ENCODE assay signal across 8 cellular contexts in the genomic region with DNA sequence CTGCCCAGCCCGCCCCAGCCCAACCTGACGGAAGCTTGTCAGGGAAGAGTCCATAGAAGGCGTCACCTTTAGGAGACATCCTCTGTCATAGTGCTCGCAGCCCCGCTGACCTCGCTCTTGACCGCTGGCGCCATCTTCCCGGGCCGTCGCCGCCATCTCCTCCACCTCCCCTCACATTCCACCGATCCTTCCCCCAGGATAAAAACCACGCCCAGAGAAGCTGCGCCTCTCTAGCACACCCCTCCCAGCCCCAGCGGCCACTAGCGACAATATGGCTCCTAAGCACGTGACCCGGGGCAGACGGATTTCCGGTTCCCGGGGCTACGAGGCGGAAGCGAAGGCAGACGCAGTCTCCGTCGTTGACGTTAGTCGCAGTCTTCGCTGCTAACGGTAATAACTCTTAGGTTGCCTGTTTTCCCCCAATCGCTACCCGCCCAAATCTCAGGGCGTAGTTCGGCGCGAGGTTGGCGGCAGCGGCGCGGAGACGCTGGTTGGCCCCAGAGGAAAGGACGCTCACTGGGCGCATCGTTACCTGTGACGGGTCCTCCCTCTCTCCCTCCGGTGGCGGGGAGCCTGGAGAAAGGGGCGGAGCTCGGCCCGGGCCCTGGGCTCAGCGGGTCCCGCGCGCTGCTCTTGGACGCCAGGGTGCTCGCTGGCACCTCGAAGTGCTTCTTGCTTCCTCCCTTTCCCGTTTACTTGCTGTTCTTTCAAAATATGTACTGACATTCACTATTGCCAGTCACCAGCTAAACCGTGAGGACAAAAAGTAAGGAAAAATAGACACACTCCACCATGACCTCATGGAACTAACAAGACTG.
DNase-seq lines count a peak whose midpoint lies in the region; ATAC-seq and TF ChIP-seq lines count a peak whose summit lies in the region.

A gene (minus strand): TSS at position 273 of the 818 bp plus-strand sequence. CDS start 117 bp downstream, at position 156.
A gene with protein sequence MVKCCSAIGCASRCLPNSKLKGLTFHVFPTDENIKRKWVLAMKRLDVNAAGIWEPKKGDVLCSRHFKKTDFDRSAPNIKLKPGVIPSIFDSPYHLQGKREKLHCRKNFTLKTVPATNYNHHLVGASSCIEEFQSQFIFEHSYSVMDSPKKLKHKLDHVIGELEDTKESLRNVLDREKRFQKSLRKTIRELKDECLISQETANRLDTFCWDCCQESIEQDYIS (plus strand): TSS at position 343 of the 818 bp plus-strand sequence. CDS start 980 bp downstream, outside the sequence.

- TF ChIP-seq CTCF in AG09309 (IDR thresholded peaks at IDR 0.05; ENCODE audit: control insufficient read depth, insufficient read depth, low read depth, low read length, missing control alignments), result peak; percentile 2

- peak; percentile 95 for ATAC-seq in GM19023 (IDR thresholded peaks at IDR 0.05; ENCODE audit: unreplicated experiment)
- peak; percentile 95 for ATAC-seq in HG03280 (IDR thresholded peaks at IDR 0.05; ENCODE audit: unreplicated experiment)

- H3K4me3 ChIP-seq in AG09309 (ENCODE audit: control insufficient read depth, low read depth, low read length), result peak within 1 kb of the TSS; percentile 71

- DNase-seq in AG09309 (ENCODE audit: low read depth), result peak; percentile 70
- DNase-seq in NCI-H345 treated with DMSO at 0.1 percent for 48 hours (lab: John Stamatoyannopoulos, UW; ENCODE audit: unreplicated experiment), result peak; percentile 92
- DNase-seq in activated CD4-positive, CD25-positive, alpha-beta regulatory T cell (lab: John Stamatoyannopoulos, UW), result peak; percentile 70 to 89 (median 86)
- peak; percentile 95 for DNase-seq in central memory CD4-positive, alpha-beta T cell
- peak; percentile 99 for DNase-seq in islet precursor cell
- DNase-seq in stimulated activated CD4-positive, alpha-beta T cell treated with anti-CD3 and anti-CD28 coated beads, Interleukin-15, amount 100 ng/mL, for 1 hour (ENCODE audit: low read depth in 1 of 2, low spot score in 1 of 2), result peak; percentile 78 to 81

Comparison
In these comparisons a context has a peak if more than half of its experiments do, and no peak if none do; other contexts are left out.
1. Peak in every context shown above with its lines: DNase-seq, ATAC-seq and H3K4me3 ChIP-seq.